Comparison of ENCODE assay signal across 8 cellular contexts in genomic region chr11:1762537-1763302, GRCh38. TPM values are rescaled to one million over a fixed set of nuclear protein-coding genes. Genes with fewer than 3 reads are reported as not detected.
DNase-seq lines count a peak whose midpoint lies in the region; ATAC-seq and TF ChIP-seq lines count a peak whose summit lies in the region.

No MANE protein-coding gene starts in this region.

- no peak overlapping the region for H3K27ac ChIP-seq in mesendoderm (ENCODE audit: low read depth, low read length)
- peak overlapping the region in 1 of 2 donors; percentile 64 for H3K27ac ChIP-seq in aorta (ENCODE audit: low read depth in 1 of 2, low read length in 2 of 2)

- H3K4me3 ChIP-seq in GM06990 (replicated peaks; ENCODE audit: low read depth, low read length) = peak overlapping the region; percentile 89
- H3K4me3 ChIP-seq in choroid plexus epithelial cell (ENCODE audit: low read depth, low read length) = peak overlapping the region; percentile 91
- peak overlapping the region; percentile 71 for H3K4me3 ChIP-seq in mesendoderm (ENCODE audit: low read length)
- H3K4me3 ChIP-seq in aorta (ENCODE audit: low read length in 2 of 2) = peak overlapping the region; percentile 81 to 87

- no peak overlapping the region for H2AK5ac ChIP-seq in mesendoderm (ENCODE audit: low read length)

- no peak overlapping the region for H3K18ac ChIP-seq in mesendoderm (ENCODE audit: low read length)

- TF ChIP-seq CTCF in GM06990 (IDR thresholded peaks at IDR 0.05; ENCODE audit: insufficient read depth, low read length, poor library complexity, severe bottlenecking) = no peak
- TF ChIP-seq CTCF in choroid plexus epithelial cell (conservative IDR thresholded peaks at IDR 0.05; ENCODE audit: low read depth, low read length) = no peak

- H3K36me3 ChIP-seq in GM06990 (ENCODE audit: control insufficient read depth, insufficient read depth, low read length) (peaks cover 2% of the 10 kb centered on the region), mesendoderm (ENCODE audit: control insufficient read depth, insufficient read depth, low read length) (no peaks in the 10 kb centered on the region), aorta (ENCODE audit: control insufficient read depth in 1 of 2, insufficient read depth in 2 of 2, low read length in 1 of 2) (no peaks in the 10 kb centered on the region)

- H3K4me2 ChIP-seq in mesendoderm (ENCODE audit: low read length) = peak overlapping the region; percentile 52

- WGBS in mesendoderm (ENCODE audit: extremely low coverage, insufficient coverage, low lambda C conversion rate) = no CpG with 5 or more reads among the region's 16 CpGs
- 52 to 54% methylated on average over 16 of the region's 16 CpGs for WGBS in aorta, 2 donors

- H4K8ac ChIP-seq in mesendoderm (ENCODE audit: low read depth, low read length) = no peak overlapping the region

- peak overlapping the region; percentile 86 for H3K9ac ChIP-seq in mesendoderm (ENCODE audit: low read length)

- H3K79me2 ChIP-seq in mesendoderm (ENCODE audit: control insufficient read depth, insufficient read depth, low read length) = peaks cover 2% of the 10 kb centered on the region

- no peak overlapping the region for H2BK120ac ChIP-seq in mesendoderm (ENCODE audit: low read depth, low read length)

- H3K56ac ChIP-seq in mesendoderm (ENCODE audit: low read length) = peak overlapping the region; percentile 91

- peak overlapping the region; percentile 45 for H3K23ac ChIP-seq in mesendoderm (ENCODE audit: low read length)

- H3K79me1 ChIP-seq in mesendoderm (ENCODE audit: low read length) = peaks cover 4% of the 10 kb centered on the region

- H3K27me3 ChIP-seq in GM06990 (replicated peaks; ENCODE audit: control insufficient read depth, insufficient read depth, low read length) (no peaks in the 10 kb centered on the region), mesendoderm (ENCODE audit: insufficient read depth, low read length, poor library complexity) (no peaks in the 10 kb centered on the region), aorta (ENCODE audit: control insufficient read depth in 1 of 2, insufficient read depth in 2 of 2, low read length in 1 of 2) (no peaks in the 10 kb centered on the region)

- no peak overlapping the region for H2BK15ac ChIP-seq in mesendoderm (replicated peaks; ENCODE audit: low read depth)

- no peak overlapping the region for H4K5ac ChIP-seq in mesendoderm (ENCODE audit: low read length)

- H2BK5ac ChIP-seq in mesendoderm (ENCODE audit: low read length) = no peak overlapping the region

- ATAC-seq in aorta (ENCODE audit: low FRiP score) (no peak), GM18873 (IDR thresholded peaks at IDR 0.05; ENCODE audit: low FRiP score, unreplicated experiment) (no peak), GM21723 (IDR thresholded peaks at IDR 0.05; ENCODE audit: unreplicated experiment) (no peak)

- H3K4me1 ChIP-seq in mesendoderm (ENCODE audit: control insufficient read depth, low read depth, low read length) (peaks cover 2% of the 10 kb centered on the region), aorta (ENCODE audit: control insufficient read depth in 1 of 2, insufficient read depth in 2 of 2, low read length in 2 of 2) (no peaks in the 10 kb centered on the region)

- intact Hi-C loops in aorta (cut with DNase I) = no loop called here

- H3K9me3 ChIP-seq in aorta (ENCODE audit: control insufficient read depth, low read length) = no peaks in the 10 kb centered on the region

- H3K4ac ChIP-seq in mesendoderm (ENCODE audit: low read depth, low read length) = no peak overlapping the region

- DNase-seq in GM06990 (ENCODE audit: extremely low read depth, insufficient read length) = no peak
- DNase-seq in NCI-H2196 treated with DMSO at 0.1 percent for 48 hours (lab: John Stamatoyannopoulos, UW; ENCODE audit: unreplicated experiment) = peak; percentile 53
- peak; percentile 39 for DNase-seq in choroid plexus epithelial cell (ENCODE audit: low read depth)
- no peak for DNase-seq in mesendoderm
- DNase-seq in aorta = peak; percentile 62 to 71
- DNase-seq in activated CD4-positive, CD25-positive, alpha-beta regulatory T cell treated with anti-CD3 and anti-CD28 coated beads, Interleukin-2, amount 50 U/mL, for 72 hours = no peak

RNA-seq across cellular contexts. Expression of gene CTSD, which starts 1.0 kb away (rescaled TPM):
- polyA plus RNA-seq in mesendoderm (2013, experiment 1 of 2) = 76.3 TPM
- polyA plus RNA-seq in mesendoderm (2013, experiment 2 of 2) = 77.1 TPM
- 100 to 1,000 TPM; 473 to 535 TPM for total RNA-seq in aorta
- polyA plus RNA-seq in aorta = 100 to 1,000 TPM; 619 to 646 TPM

RNA-seq across cellular contexts. Expression of gene IFITM10, which starts 12.3 kb away (rescaled TPM):
- polyA plus RNA-seq in mesendoderm (2013, experiment 1 of 2) = 0.04 TPM
- polyA plus RNA-seq in mesendoderm (2013, experiment 2 of 2) = 0.01 TPM
- 10 to 100 TPM; 10.7 to 15.0 TPM for total RNA-seq in aorta
- 10 to 100 TPM in 1 of 2 donors, 1 to 10 TPM in 1; 1.9 to 47.7 TPM for polyA plus RNA-seq in aorta

Comparison
In these comparisons a context has a peak if more than half of its experiments do, and no peak if none do; other contexts are left out.
1. DNase-seq: peak in NCI-H2196 treated with DMSO at 0.1 percent for 48 hours (single experiment), choroid plexus epithelial cell (single experiment) and aorta (2 of 2); none in GM06990 (single experiment), mesendoderm (single experiment) and activated CD4-positive, CD25-positive, alpha-beta regulatory T cell treated with anti-CD3 and anti-CD28 coated beads, Interleukin-2, amount 50 U/mL, for 72 hours (single experiment).
2. Peak in every context shown above with its lines, with median percentiles within 50 percentile points of each other: H3K4me3 ChIP-seq.